Comparison of ENCODE assay signal across 14 cellular contexts in the genomic region with DNA sequence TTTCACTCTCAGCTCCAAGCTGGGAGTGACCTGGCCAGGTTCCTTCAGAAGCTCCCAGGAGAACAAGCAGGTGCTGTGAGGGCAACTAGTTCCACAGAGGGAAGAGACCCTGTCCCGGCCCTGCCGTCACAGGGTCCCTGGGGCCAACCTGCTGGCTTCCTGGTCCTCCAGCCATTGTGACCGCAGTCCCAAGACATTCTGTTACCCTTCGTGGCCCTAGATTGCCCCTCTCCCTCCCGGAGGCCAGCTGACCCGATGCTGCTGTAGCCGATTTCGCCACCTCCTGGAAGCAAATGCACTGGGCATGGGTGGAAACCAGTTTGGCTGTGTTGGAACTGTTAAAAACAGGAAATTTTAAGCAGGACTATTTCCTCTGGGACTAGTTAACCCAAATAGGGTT. TPM values are rescaled to one million over a fixed set of nuclear protein-coding genes. Genes with fewer than 3 reads are reported as not detected.
DNase-seq lines count a peak whose midpoint lies in the region; ATAC-seq and TF ChIP-seq lines count a peak whose summit lies in the region.
"Had no signal": no experiment of that assay in that cellular context is flagged by ENCODE, and none has a peak within 500 bp of the region (broad histone marks: within the 10 kb centered on the region; RNA-seq: fewer than 3 reads in every experiment).

No MANE protein-coding gene starts in this region.

- peaks cover 14 to 83% (median 53%) of the 10 kb centered on the region in 4 donors for H3K36me3 ChIP-seq in liver (ENCODE audit: control insufficient read depth in 4 of 4, insufficient read depth in 3 of 4, low read depth in 1 of 4, low read length in 3 of 4)
- peaks cover 96% of the 10 kb centered on the region for H3K36me3 ChIP-seq in upper lobe of right lung
- H3K36me3 ChIP-seq: HAP-1 had no signal

- peak; percentile 60 to 72 for TF ChIP-seq RAD21 in liver (IDR thresholded peaks at IDR 0.05)

- H3K27me3 ChIP-seq in liver (ENCODE audit: control insufficient read depth in 4 of 4, insufficient read depth in 4 of 4, low read length in 3 of 4) (no peaks in the 10 kb centered on the region), upper lobe of right lung (no peaks in the 10 kb centered on the region)

- H3K9me3 ChIP-seq in liver (ENCODE audit: control insufficient read depth in 4 of 4, low read length in 3 of 4) (no peaks in the 10 kb centered on the region), upper lobe of right lung (no peaks in the 10 kb centered on the region)
- H3K9me3 ChIP-seq: HAP-1 had no signal

- H3K4me1 ChIP-seq in liver (ENCODE audit: control insufficient read depth in 4 of 4, insufficient read depth in 4 of 4, low read length in 3 of 4) (peaks cover 2 to 13% (median 8%) of the 10 kb centered on the region in 4 donors), upper lobe of right lung (peaks cover 40% of the 10 kb centered on the region)
- H3K4me1 ChIP-seq: HAP-1 had no signal

- H3K9me3 Mint-ChIP-seq in activated naive CD4-positive, alpha-beta T cell treated with anti-CD3 and anti-CD28 coated beads for 36 hours: no peaks in the 10 kb centered on the region

- no peak overlapping the region for H3K9ac ChIP-seq in liver (ENCODE audit: low read depth in 1 of 2, low read length in 2 of 2)

- no peaks in the 10 kb centered on the region for H3K36me3 Mint-ChIP-seq in activated naive CD4-positive, alpha-beta T cell treated with anti-CD3 and anti-CD28 coated beads for 36 hours (ENCODE audit: low read depth)

- TF ChIP-seq CTCF in liver (IDR thresholded peaks at IDR 0.05; ENCODE audit: low read depth, low read length, missing input control) (peak; percentile 19), upper lobe of right lung (IDR thresholded peaks at IDR 0.05) (peak; percentile 27)

- no peak for DNase-seq in activated naive CD4-positive, alpha-beta T cell treated with anti-CD3 and anti-CD28 coated beads for 36 hours
- no peak for DNase-seq in activated naive CD4-positive, alpha-beta T cell treated with anti-CD3 and anti-CD28 coated beads, Interleukin-2, amount 50 U/mL, for 16 hours
- peak; percentile 90 for DNase-seq in dermis blood vessel endothelial cell
- DNase-seq in upper lobe of right lung: no peak
- DNase-seq in effector CD8-positive, alpha-beta T cell (lab: John Stamatoyannopoulos, UW): no peak
- no peak for DNase-seq in activated CD4-positive, CD25-positive, alpha-beta regulatory T cell (lab: John Stamatoyannopoulos, UW)
- DNase-seq: activated CD4-positive, CD25-positive, alpha-beta regulatory T cell treated with anti-CD3 and anti-CD28 coated beads, Interleukin-2, amount 50 U/mL, for 72 hours; anterior cingulate cortex; NCI-H524; SHP77 treated with DMSO at 0.1 percent for 48 hours; stimulated activated naive CD4-positive, alpha-beta T cell treated with Interleukin-2 at 50 U/mL for 16 hours had no signal

- intact Hi-C loops in activated naive CD4-positive, alpha-beta T cell treated with anti-CD3 and anti-CD28 coated beads for 36 hours (cut with micrococcal nuclease): no loop called here
- intact Hi-C loops in upper lobe of right lung (cut with DNase I): loop anchor here (10.0 kb wide), 1 partner anchor 48 kb away; no protein-coding TSS in a partner anchor

- H3K27ac ChIP-seq in liver (ENCODE audit: low read depth in 1 of 2, low read length in 2 of 2) (peak overlapping the region; percentile 26 to 33), upper lobe of right lung (peak overlapping the region; percentile 71)

- no peak overlapping the region for H3K27ac Mint-ChIP-seq in activated naive CD4-positive, alpha-beta T cell treated with anti-CD3 and anti-CD28 coated beads for 36 hours

- peaks cover 62% of the 10 kb centered on the region for H3K4me1 Mint-ChIP-seq in activated naive CD4-positive, alpha-beta T cell treated with anti-CD3 and anti-CD28 coated beads for 36 hours (ENCODE audit: low read depth)

- H3K4me3 ChIP-seq in liver (ENCODE audit: low read depth in 1 of 3, low read length in 3 of 3): no peak overlapping the region
- H3K4me3 ChIP-seq in upper lobe of right lung: no peak overlapping the region
- H3K4me3 ChIP-seq: HAP-1 had no signal

- peak overlapping the region; percentile 81 for H3K4me3 Mint-ChIP-seq in activated naive CD4-positive, alpha-beta T cell treated with anti-CD3 and anti-CD28 coated beads for 36 hours

- CTCF ChIA-PET in activated naive CD4-positive, alpha-beta T cell treated with anti-CD3 and anti-CD28 coated beads for 36 hours (lab: Charles Lee): interaction anchor here (1.5 kb wide), 1 partner anchor 290 kb away, joined by 3 read pairs; no protein-coding TSS in a partner anchor

- ATAC-seq in upper lobe of right lung: no peak
- no peak for ATAC-seq in HG03280 (IDR thresholded peaks at IDR 0.05; ENCODE audit: unreplicated experiment)

- no peaks in the 10 kb centered on the region for H3K27me3 Mint-ChIP-seq in activated naive CD4-positive, alpha-beta T cell treated with anti-CD3 and anti-CD28 coated beads for 36 hours (ENCODE audit: low read depth)

- WGBS in liver: 57% methylated on average over 8 of the region's 8 CpGs

TF ChIP-seq in liver, 16 proteins besides CTCF, POLR2A, EP300 and RAD21:
- TF ChIP-seq HNF4G (IDR thresholded peaks at IDR 0.05): no peak
- TF ChIP-seq NR2F2 (IDR thresholded peaks at IDR 0.05): peak; percentile 30

RNA-seq across cellular contexts. Expression of a gene that starts 55.4 kb away (rescaled TPM):
- 1 to 10 TPM; 2.1 to 2.9 TPM for total RNA-seq in activated naive CD4-positive, alpha-beta T cell treated with anti-CD3 and anti-CD28 coated beads for 36 hours
- total RNA-seq in dermis blood vessel endothelial cell (283 and 362 TPM in 2 replicates), liver (100 to 1,000 TPM in 1 of 2 donors, 10 to 100 TPM in 1; 51.5 to 193 TPM), upper lobe of right lung (1,593 TPM)
- polyA plus RNA-seq in liver: 10 to 100 TPM; 26.2 to 70.7 TPM

Comparison
In these comparisons a context has a peak if more than half of its experiments do, and no peak if none do; other contexts are left out.
1. RNA of a gene that starts 55.4 kb away (total RNA-seq): 1,593 TPM in upper lobe of right lung (single experiment), 283 to 362 TPM in dermis blood vessel endothelial cell and 51.5 to 193 TPM in liver; 2.1 to 2.9 TPM in activated naive CD4-positive, alpha-beta T cell treated with anti-CD3 and anti-CD28 coated beads for 36 hours; every median in the first group is over 10 times any median in the second.